8 cellular contexts compared by ENCODE assay signal in the genomic region with DNA sequence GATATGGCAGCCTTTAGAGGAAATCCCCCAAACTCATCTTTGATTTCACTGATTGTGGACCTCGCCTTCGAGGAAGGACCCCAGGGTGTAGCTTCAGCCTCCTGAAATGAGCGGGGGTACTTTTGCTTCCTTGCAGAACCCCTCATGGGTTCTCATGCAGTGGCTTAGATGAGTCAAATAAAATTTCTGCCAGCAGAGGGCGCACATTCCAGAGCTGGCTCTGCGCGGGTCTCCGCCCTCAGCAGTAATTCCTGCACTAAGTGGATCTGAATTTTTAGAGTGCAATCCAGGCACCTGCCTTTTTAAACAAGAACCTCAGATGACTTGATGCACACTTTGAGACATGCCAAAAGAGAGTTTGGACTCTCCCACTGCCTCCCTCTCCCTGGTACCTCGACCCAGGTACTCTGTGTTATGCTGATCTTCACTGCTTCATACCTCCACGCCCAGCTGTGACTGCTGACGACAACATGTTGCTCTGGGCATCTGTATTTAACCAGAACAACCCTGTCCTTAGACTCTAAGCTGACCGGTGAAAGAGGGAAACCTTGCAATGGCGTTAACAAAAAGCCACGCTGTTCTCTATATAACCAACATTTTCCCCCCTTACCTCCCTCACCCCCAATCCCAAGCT. TPM values are rescaled to one million over a fixed set of nuclear protein-coding genes. Genes with fewer than 3 reads are reported as not detected.
DNase-seq lines count a peak whose midpoint lies in the region; ATAC-seq and TF ChIP-seq lines count a peak whose summit lies in the region.

No MANE protein-coding gene starts in this region.

- no peaks in the 10 kb centered on the region for H4K20me1 ChIP-seq in PC-9 (ENCODE audit: insufficient read depth)

- no TSS peak for BruUV-seq in PC-9 (replicated peaks; lab: Mats Ljungman, UMichigan)

- CTCF ChIA-PET in PC-9 (lab: Charles Lee) = interaction anchor here (1.0 to 1.7 kb wide), 2 partner anchors 32 to 544 kb away, joined by 3 to 5 read pairs; no protein-coding TSS in a partner anchor

- no peaks in the 10 kb centered on the region for H3K9me3 ChIP-seq in PC-9 (ENCODE audit: insufficient read depth, low read depth)

- ATAC-seq in GM19395 (IDR thresholded peaks at IDR 0.05; ENCODE audit: unreplicated experiment) (peak; percentile 87), HG03558 (IDR thresholded peaks at IDR 0.05; ENCODE audit: extremely low read depth, unreplicated experiment) (peak; percentile 75)

- H3F3A ChIP-seq in PC-9 (ENCODE audit: insufficient read depth, low read depth) = no peaks in the 10 kb centered on the region

- peak; percentile 90 for TF ChIP-seq CTCF in PC-9 (conservative IDR thresholded peaks at IDR 0.05)

- H3K79me2 ChIP-seq in PC-9 (ENCODE audit: low read depth) = no peaks in the 10 kb centered on the region

- H3K36me3 ChIP-seq in PC-9 (ENCODE audit: low read depth) = no peaks in the 10 kb centered on the region

- H3K4me3 ChIP-seq in PC-9 = no peak overlapping the region

- no peak overlapping the region for H2AFZ ChIP-seq in PC-9

- H3K9me2 ChIP-seq in PC-9 (ENCODE audit: insufficient read depth) = no peaks in the 10 kb centered on the region

- no peak overlapping the region for H3K4me2 ChIP-seq in PC-9

- POLR2A ChIA-PET in PC-9 (lab: Charles Lee; ENCODE audit: unreplicated experiment) = no interaction called here

- H3K27me3 ChIP-seq in PC-9 (ENCODE audit: insufficient read depth, low read depth) = peaks cover 56% of the 10 kb centered on the region

- H3K27ac ChIP-seq in PC-9 = no peak overlapping the region

- H3K4me1 ChIP-seq in PC-9 (replicated peaks; ENCODE audit: insufficient read depth) = no peaks in the 10 kb centered on the region

- intact Hi-C loops in PC-9 (cut with micrococcal nuclease; ENCODE audit: unreplicated experiment) = loop anchor here (1.0 to 5.0 kb wide), 2 partner anchors 544 to 657 kb away; no protein-coding TSS in a partner anchor

- DNase-seq in DMS53 treated with DMSO at 0.1 percent for 48 hours (lab: John Stamatoyannopoulos, UW; ENCODE audit: unreplicated experiment) (peak; percentile 24), PC-9 (peak in 1 of 2 experiments; percentile 70), amniotic epithelial cell (ENCODE audit: low read depth) (peak; percentile 42), hepatic stellate cell (ENCODE audit: low spot score) (peak; percentile 42), GF-D8 (lab: John Stamatoyannopoulos, UW) (no peak)
- peak; percentile 9 to 68 (median 39) for DNase-seq in stimulated activated CD4-positive, alpha-beta T cell treated with anti-CD3 and anti-CD28 coated beads, Interleukin-12 subunit alpha, Interleukin-12 subunit beta, amount 100 ng/mL, for 48 hours (ENCODE audit: low read depth in 2 of 3, low spot score in 1 of 3)

RNA-seq across cellular contexts. Expression of gene EGFLAM, which starts 7.3 kb away (rescaled TPM):
- total RNA-seq in PC-9 (2021) = not detected in 2 replicates
